ENCODE assay signal across 9 cellular contexts in genomic region chr17:3804503-3804931, GRCh38. TPM values are rescaled to one million over a fixed set of nuclear protein-coding genes. Genes with fewer than 3 reads are reported as not detected.
DNase-seq lines count a peak whose midpoint lies in the region; ATAC-seq and TF ChIP-seq lines count a peak whose summit lies in the region.
"Had no signal": no experiment of that assay in that cellular context is flagged by ENCODE, and none has a peak within 500 bp of the region (broad histone marks: within the 10 kb centered on the region; RNA-seq: fewer than 3 reads in every experiment).

No MANE protein-coding gene starts in this region.

- no peak for TF ChIP-seq EP300 in SK-N-SH (IDR thresholded peaks at IDR 0.05; ENCODE audit: borderline replicate concordance in 1 of 2, low read depth in 1 of 2, low read length in 1 of 2)

- H3K36me3 ChIP-seq in SK-N-SH (replicated peaks in 1 of 2; ENCODE audit: control insufficient read depth in 1 of 2, insufficient read depth in 2 of 2, low read length in 1 of 2) = peaks cover 12 to 18% of the 10 kb centered on the region in 2 experiments

- no peak for TF ChIP-seq CTCF in SK-N-SH (IDR thresholded peaks at IDR 0.05)

- no peaks in the 10 kb centered on the region for H3K9me3 ChIP-seq in SK-N-SH
- H3K9me3 ChIP-seq: thoracic aorta had no signal

- TF ChIP-seq RAD21 in SK-N-SH (IDR thresholded peaks at IDR 0.05; ENCODE audit: low read length) = no peak

- H3K9ac ChIP-seq in SK-N-SH = no peak overlapping the region

- H3K27me3 ChIP-seq in SK-N-SH (ENCODE audit: insufficient read depth) = no peaks in the 10 kb centered on the region

- no peak overlapping the region for H3K4me2 ChIP-seq in SK-N-SH

- peaks cover 13% of the 10 kb centered on the region for H3F3A ChIP-seq in SK-N-SH (replicated peaks; ENCODE audit: insufficient read depth)

- no peak for DNase-seq in left ventricle myocardium superior
- DNase-seq in Right ventricle myocardium superior = no peak
- peak; percentile 32 for DNase-seq in amniotic epithelial cell (ENCODE audit: low read depth)
- DNase-seq in stimulated activated naive CD8-positive, alpha-beta T cell treated with anti-CD3 and anti-CD28 coated beads, Interleukin-15, Interleukin-2, amounts not matched to agents 100 U/mL and 50 U/mL, for 24 hours = peak; percentile 43
- no peak for DNase-seq in SK-N-SH
- no peak for DNase-seq in activated gamma-delta T cell (lab: John Stamatoyannopoulos, UW)
- DNase-seq in caudate nucleus (lab: John Stamatoyannopoulos, UW) = no peak

- 86% methylated on average over 6 of the region's 6 CpGs for WGBS in SK-N-SH (ENCODE audit: low lambda C conversion rate)

- POLR2A ChIA-PET in SK-N-SH (lab: Yijun Ruan, JAX) = no interaction called here

- no peak overlapping the region for H3K4me3 ChIP-seq in SK-N-SH (ENCODE audit: low read depth in 2 of 2, low read length in 1 of 2)
- H3K4me3 ChIP-seq: thoracic aorta had no signal

- H3K27ac ChIP-seq in SK-N-SH (ENCODE audit: low read depth in 2 of 2, low read length in 1 of 2) = no peak overlapping the region
- no peak overlapping the region for H3K27ac ChIP-seq in caudate nucleus (ENCODE audit: low read depth, low read length)
- H3K27ac ChIP-seq: thoracic aorta had no signal

- H3K4me1 ChIP-seq in SK-N-SH (ENCODE audit: control insufficient read depth in 1 of 2, insufficient read depth in 2 of 2, low read depth in 1 of 2, low read length in 1 of 2) = peaks cover 0 to 11% of the 10 kb centered on the region in 2 experiments; a peak in 1 of 4 replicates

- no peaks in the 10 kb centered on the region for H4K20me1 ChIP-seq in SK-N-SH (ENCODE audit: insufficient read depth)

- no peaks in the 10 kb centered on the region for H3K79me2 ChIP-seq in SK-N-SH (ENCODE audit: insufficient read depth)

- H3K9me2 ChIP-seq in SK-N-SH = no peaks in the 10 kb centered on the region

- ATAC-seq in left ventricle myocardium superior (peak; percentile 21), Right ventricle myocardium superior (ENCODE audit: poor library complexity) (no peak), HG03175 (IDR thresholded peaks at IDR 0.05; ENCODE audit: unreplicated experiment) (peak; percentile 72)
- ATAC-seq in stimulated activated naive CD8-positive, alpha-beta T cell treated with anti-CD3 and anti-CD28 coated beads, Interleukin-15, Interleukin-2, amounts not matched to agents 100 U/mL and 50 U/mL, for 24 hours = peak; percentile 88

- CTCF ChIA-PET in SK-N-SH (lab: Yijun Ruan, JAX) = interaction anchor here (0.6 kb wide), 1 partner anchor 42 kb away, joined by 3 read pairs; the partner anchor contains the start of gene NCBP3

- no peak overlapping the region for H2AFZ ChIP-seq in SK-N-SH (ENCODE audit: low read depth)

- intact Hi-C loops in left ventricle myocardium superior (cut with micrococcal nuclease) = no loop called here
- intact Hi-C loops in Right ventricle myocardium superior (cut with DNase I) = no loop called here

TF ChIP-seq in SK-N-SH, 30 proteins besides CTCF, POLR2A, EP300 and RAD21:
- TF ChIP-seq REST (IDR thresholded peaks at IDR 0.05; ENCODE audit: low read depth, low read length) (no peak), NFIC (IDR thresholded peaks at IDR 0.05; ENCODE audit: borderline replicate concordance) (no peak), GATA2 (CRISPR knock-in tag; IDR thresholded peaks at IDR 0.05) (no peak), GABPA (IDR thresholded peaks at IDR 0.05; ENCODE audit: low read depth) (no peak), ZBTB33 (IDR thresholded peaks at IDR 0.05; ENCODE audit: borderline replicate concordance, low read depth) (no peak), RCOR1 (IDR thresholded peaks at IDR 0.05; ENCODE audit: low read length) (no peak)

RNA-seq across cellular contexts. Expression of gene ITGAE, which starts 3.5 kb away (rescaled TPM):
- total RNA-seq in left ventricle myocardium superior = 12.2 TPM
- 14.8 TPM for total RNA-seq in Right ventricle myocardium superior
- 56.7 and 73.4 TPM in 2 replicates for polyA plus RNA-seq in SK-N-SH (2012; rRNA removed)
- 72.1 and 78.3 TPM in 2 replicates for polyA plus RNA-seq in SK-N-SH (2012; cell fraction: cytosol; rRNA removed)
- 32.0 and 33.4 TPM in 2 replicates for polyA plus RNA-seq in SK-N-SH (2012; cell fraction: nucleus; rRNA removed)

RNA-seq across cellular contexts. Expression of gene NCBP3, which starts 41.5 kb away (rescaled TPM):
- total RNA-seq in left ventricle myocardium superior (17.8 TPM), Right ventricle myocardium superior (13.8 TPM)
- polyA plus RNA-seq in SK-N-SH (2012; rRNA removed) = 6.5 and 9.5 TPM in 2 replicates
- 7.4 and 9.4 TPM in 2 replicates for polyA plus RNA-seq in SK-N-SH (2012; cell fraction: cytosol; rRNA removed)
- polyA plus RNA-seq in SK-N-SH (2012; cell fraction: nucleus; rRNA removed) = 16.2 and 29.3 TPM in 2 replicates

Comparison
In these comparisons a context has a peak if more than half of its experiments do, and no peak if none do; other contexts are left out.
1. DNase-seq: peak in amniotic epithelial cell (single experiment) and stimulated activated naive CD8-positive, alpha-beta T cell treated with anti-CD3 and anti-CD28 coated beads, Interleukin-15, Interleukin-2, amounts not matched to agents 100 U/mL and 50 U/mL, for 24 hours (single experiment); none in left ventricle myocardium superior (single experiment), Right ventricle myocardium superior (single experiment), SK-N-SH (single experiment), activated gamma-delta T cell (single experiment) and caudate nucleus (0 of 61).